Comparison of ENCODE assay signal across 27 cellular contexts in the genomic region with DNA sequence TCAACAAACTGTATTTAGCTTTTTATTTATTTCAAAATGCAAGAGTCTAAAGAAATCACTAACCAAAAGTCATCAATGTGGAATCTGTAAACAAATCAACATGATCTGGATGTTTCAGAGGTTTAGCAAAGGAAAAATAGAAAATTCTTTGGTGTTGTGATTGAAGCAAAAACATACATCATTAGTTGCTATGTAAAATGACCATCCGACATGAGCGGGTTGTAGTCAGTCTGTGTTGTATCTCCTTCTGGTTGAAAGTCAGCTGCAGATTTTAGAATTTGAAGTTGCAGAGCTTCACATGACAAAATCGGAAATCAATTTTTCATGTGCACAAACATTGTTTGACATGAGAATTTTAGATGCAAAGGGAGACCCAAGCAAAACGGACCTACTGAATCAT.
"Had no signal": no experiment of that assay in that cellular context is flagged by ENCODE, and none has a peak within 500 bp of the region (broad histone marks: within the 10 kb centered on the region; RNA-seq: fewer than 3 reads in every experiment).

No MANE protein-coding gene starts in this region.

- H3K4me3 ChIP-seq: left lung, lower lobe of right lung, ovary, sigmoid colon, spleen, transverse colon, upper lobe of left lung, vagina had no signal

- ATAC-seq: left colon; left lung; lower lobe of right lung; natural killer cell; right cardiac atrium; stimulated activated memory B cell treated with anti-CD40 and anti-IgM and Interleukin-4, amounts not matched to agents 10 μg/mL and 1 μg/mL and 100 μg/mL, for 72 hours; stimulated activated naive CD8-positive, alpha-beta T cell treated with anti-CD3 and anti-CD28 coated beads, Interleukin-15, amount 100 ng/mL, for 72 hours had no signal

- H3K9me3 ChIP-seq: left lung, lower lobe of right lung, ovary, sigmoid colon, spleen, transverse colon, upper lobe of left lung, vagina had no signal

- H3K9me3 Mint-ChIP-seq: immature natural killer cell; natural killer cell; nephron progenitor cell; stimulated activated memory B cell treated with anti-CD40 and anti-IgM and Interleukin-4, amounts not matched to agents 10 μg/mL and 1 μg/mL and 100 μg/mL, for 72 hours had no signal

- FAIRE-seq: islet of Langerhans, kidney, small intestine had no signal

- H3K4me3 Mint-ChIP-seq: immature natural killer cell; mesothelial cell of epicardium; naive B cell; natural killer cell; nephron progenitor cell; stimulated activated memory B cell treated with anti-CD40 and anti-IgM and Interleukin-4, amounts not matched to agents 10 μg/mL and 1 μg/mL and 100 μg/mL, for 72 hours; stimulated activated naive CD8-positive, alpha-beta T cell treated with anti-CD3 and anti-CD28 coated beads, Interleukin-15, amount 100 ng/mL, for 72 hours had no signal

- H3K36me3 Mint-ChIP-seq: immature natural killer cell, natural killer cell had no signal

- H3K27ac ChIP-seq: left lung, lower lobe of right lung, ovary, sigmoid colon, spleen, transverse colon, upper lobe of left lung, vagina had no signal

- H3K36me3 ChIP-seq: left lung, lower lobe of right lung, ovary, spleen, transverse colon, upper lobe of left lung, vagina had no signal

- H3K27ac Mint-ChIP-seq: immature natural killer cell; mesothelial cell of epicardium; naive B cell; natural killer cell; nephron progenitor cell; progenitor cell of endocrine pancreas; stimulated activated memory B cell treated with anti-CD40 and anti-IgM and Interleukin-4, amounts not matched to agents 10 μg/mL and 1 μg/mL and 100 μg/mL, for 72 hours; stimulated activated naive CD8-positive, alpha-beta T cell treated with anti-CD3 and anti-CD28 coated beads, Interleukin-15, amount 100 ng/mL, for 72 hours had no signal

- H3K27me3 ChIP-seq: left lung, ovary, sigmoid colon, transverse colon, upper lobe of left lung, vagina had no signal

- DNase-seq: hypothalamus; immature natural killer cell; kidney; left colon; left lung; lower lobe of right lung; mammary epithelial cell; mesenchymal stem cell; naive B cell; natural killer cell; nephron progenitor cell; ovary; right cardiac atrium; sigmoid colon; small intestine; spleen; stimulated activated CD4-positive, alpha-beta T cell treated with anti-CD3 and anti-CD28 coated beads, Interleukin-4, amount 100 ng/mL, for 24 hours; stimulated activated naive CD4-positive, alpha-beta T cell treated with Interleukin-2 at 50 U/mL for 16 hours; stimulated activated naive CD8-positive, alpha-beta T cell treated with anti-CD3 and anti-CD28 coated beads, Interleukin-15, amount 100 ng/mL, for 72 hours; substantia nigra; transverse colon; upper lobe of left lung had no signal

- H3K4me1 Mint-ChIP-seq: immature natural killer cell; natural killer cell; nephron progenitor cell; stimulated activated memory B cell treated with anti-CD40 and anti-IgM and Interleukin-4, amounts not matched to agents 10 μg/mL and 1 μg/mL and 100 μg/mL, for 72 hours had no signal

- H3K27me3 Mint-ChIP-seq: naive B cell; progenitor cell of endocrine pancreas; stimulated activated memory B cell treated with anti-CD40 and anti-IgM and Interleukin-4, amounts not matched to agents 10 μg/mL and 1 μg/mL and 100 μg/mL, for 72 hours; stimulated activated naive CD8-positive, alpha-beta T cell treated with anti-CD3 and anti-CD28 coated beads, Interleukin-15, amount 100 ng/mL, for 72 hours had no signal
